Comparison of ENCODE assay signal across 1 cellular context in genomic region chr3:123483146-123483545, GRCh38.
TF ChIP-seq lines count a peak whose summit lies in the region.

No MANE protein-coding gene starts in this region.

TF ChIP-seq in H1, 55 proteins besides CTCF, POLR2A, EP300 and RAD21 (continued from another document):
- TF ChIP-seq RBBP5 (IDR thresholded peaks at IDR 0.05; ENCODE audit: borderline replicate concordance, low read depth, low read length) (no peak), POLR2AphosphoS5 (IDR thresholded peaks at IDR 0.05; ENCODE audit: low read depth, low read length) (no peak), SIN3A (conservative IDR thresholded peaks at IDR 0.05 in 1 of 2, IDR thresholded peaks at IDR 0.05 in 1 of 2; ENCODE audit: low read depth in 1 of 2, low read length in 2 of 2) (no peak)
